ENCODE assay signal across 19 cellular contexts in genomic region chr2:144143294-144144092, GRCh38.
DNase-seq lines count a peak whose midpoint lies in the region; ATAC-seq and TF ChIP-seq lines count a peak whose summit lies in the region.
"Had no signal": no experiment of that assay in that cellular context is flagged by ENCODE, and none has a peak within 500 bp of the region (broad histone marks: within the 10 kb centered on the region; RNA-seq: fewer than 3 reads in every experiment).

No MANE protein-coding gene starts in this region.

- no TSS peak for BruUV-seq in IMR-90 (replicated peaks; lab: Mats Ljungman, UMichigan)

- dilution Hi-C loops in IMR-90 (cut with HindIII; ENCODE audit: low sequenced_read_pairs, unreplicated experiment), result no loop called here

- H2AFZ ChIP-seq in IMR-90 (replicated peaks; ENCODE audit: low read length, poor library complexity), result no peak overlapping the region
- H2AFZ ChIP-seq: PC-9 had no signal

- H2BK120ac ChIP-seq in IMR-90 (ENCODE audit: low read depth, low read length), result no peak overlapping the region

- TF ChIP-seq RAD21 in IMR-90 (IDR thresholded peaks at IDR 0.05; ENCODE audit: low read length), result no peak

- no peaks in the 10 kb centered on the region for H3K27me3 ChIP-seq in IMR-90 (ENCODE audit: control insufficient read depth, insufficient read depth, low read length)
- H3K27me3 ChIP-seq: BLaER1 treated with 17β-estradiol and CSF1 and Interleukin-3, amounts not matched to agents 10 nM and 100 nM; transverse colon had no signal

- WGBS in IMR-90 (ENCODE audit: extremely low coverage in 2 of 2, insufficient read length in 1 of 2), 2 experiments, result no CpG with 5 or more reads among the region's 4 CpGs

- in situ Hi-C loops in IMR-90 (cut with MboI; ENCODE audit: low sequenced_read_pairs), result no loop called here

- H3K36me3 ChIP-seq in IMR-90 (ENCODE audit: control insufficient read depth, insufficient read depth, low read length), result no peaks in the 10 kb centered on the region
- H3K36me3 ChIP-seq: BLaER1 treated with 17β-estradiol and CSF1 and Interleukin-3, amounts not matched to agents 10 nM and 100 nM; transverse colon had no signal

- no peak overlapping the region for H3K27ac ChIP-seq in IMR-90 (ENCODE audit: insufficient read depth, low read length)
- H3K27ac ChIP-seq: PC-9 had no signal

- no peak overlapping the region for H2BK15ac ChIP-seq in IMR-90 (ENCODE audit: low read depth, low read length)

- H3K4me2 ChIP-seq in IMR-90 (ENCODE audit: low read depth, low read length), result no peak overlapping the region
- H3K4me2 ChIP-seq: PC-9 had no signal

- no peak for DNase-seq in IMR-90
- DNase-seq in OCI-M1 (lab: John Stamatoyannopoulos, UW), result peak; percentile 83
- peak; percentile 40 for DNase-seq in globus pallidus (ENCODE audit: low spot score)
- no peak for DNase-seq in sciatic nerve (ENCODE audit: low spot score)
- no peak for DNase-seq in inferior parietal cortex (ENCODE audit: extremely low spot score)
- no peak for DNase-seq in middle frontal gyrus (ENCODE audit: extremely low spot score, low spot score)
- DNase-seq: activated CD4-positive, alpha-beta T cell treated with anti-CD3 and anti-CD28 coated beads for 48 hours; activated naive CD8-positive, alpha-beta T cell treated with anti-CD3 and anti-CD28 coated beads, Interleukin-2, amount 50 U/mL, for 24 hours; activated T-cell treated with anti-CD3 and anti-CD28 coated beads, Interleukin-2, amount 50 U/mL, for 4 hours; DND-41; kidney; MM.1S; NCI-H2171 treated with DMSO at 0.1 percent for 48 hours; PC-9; T-helper 17 cell; transverse colon had no signal

- no peaks in the 10 kb centered on the region for H3K9me3 ChIP-seq in IMR-90 (ENCODE audit: control insufficient read depth, insufficient read depth, low read length)
- H3K9me3 ChIP-seq: BLaER1 treated with 17β-estradiol and CSF1 and Interleukin-3, amounts not matched to agents 10 nM and 100 nM; transverse colon had no signal

- H3K14ac ChIP-seq in IMR-90 (replicated peaks; ENCODE audit: low read depth, low read length), result 0 out of 2 replicates have a peak overlapping the region, but pooled peaks have one; percentile 3

- no peak overlapping the region for H4K5ac ChIP-seq in IMR-90 (ENCODE audit: low read depth, low read length)

- no peaks in the 10 kb centered on the region for H3K79me1 ChIP-seq in IMR-90 (ENCODE audit: low read depth in 1 of 2, low read length in 2 of 2)

- POLR2A ChIA-PET in IMR-90 (lab: Charles Lee; ENCODE audit: unreplicated experiment), result no interaction called here

- no peak overlapping the region for H2AK5ac ChIP-seq in IMR-90 (ENCODE audit: low read depth, low read length)

- no peaks in the 10 kb centered on the region; the same call in 1 of the 2 replicates for H3K9me1 ChIP-seq in IMR-90 (ENCODE audit: insufficient read depth, low read length)

- H3K4ac ChIP-seq in IMR-90 (ENCODE audit: low read depth, low read length), result no peak overlapping the region

- H3K4me3 ChIP-seq in IMR-90 (ENCODE audit: insufficient read depth, low read depth, low read length), result no peak overlapping the region
- H3K4me3 ChIP-seq: BLaER1 treated with 17β-estradiol and CSF1 and Interleukin-3, amounts not matched to agents 10 nM and 100 nM; PC-9; transverse colon had no signal

- ATAC-seq in IMR-90 (ENCODE audit: low read depth), result no peak
- ATAC-seq in sciatic nerve, result peak; percentile 53
- no peak for ATAC-seq in GM19467 (IDR thresholded peaks at IDR 0.05; ENCODE audit: unreplicated experiment)
- ATAC-seq in HG02870 (IDR thresholded peaks at IDR 0.05; ENCODE audit: unreplicated experiment), result no peak
- ATAC-seq: activated naive CD8-positive, alpha-beta T cell treated with anti-CD3 and anti-CD28 coated beads, Interleukin-2, amount 50 U/mL, for 24 hours; activated T-cell treated with anti-CD3 and anti-CD28 coated beads, Interleukin-2, amount 50 U/mL, for 4 hours; T-helper 17 cell had no signal

- H3K4me1 ChIP-seq in IMR-90 (ENCODE audit: control insufficient read depth, insufficient read depth, low read length), result peaks cover 2% of the 10 kb centered on the region; the same call in 1 of the 2 replicates

- intact Hi-C loops in IMR-90 (cut with micrococcal nuclease) (no loop called here), sciatic nerve (cut with DNase I) (no loop called here)

- no peak overlapping the region for H2BK5ac ChIP-seq in IMR-90 (ENCODE audit: low read depth, low read length, poor library complexity, severe bottlenecking)

- TF ChIP-seq CTCF in IMR-90 (conservative IDR thresholded peaks at IDR 0.05; ENCODE audit: low read depth, low read length), result no peak

- no peak for TF ChIP-seq POLR2A in IMR-90 (IDR thresholded peaks at IDR 0.05; ENCODE audit: low read depth, low read length)

- no peak overlapping the region; the same call in 1 of the 2 replicates for H3K18ac ChIP-seq in IMR-90 (ENCODE audit: low read depth, low read length)

- H4K8ac ChIP-seq in IMR-90 (ENCODE audit: low read depth in 2 of 2, low read length in 2 of 2), result no peak overlapping the region

- CTCF ChIA-PET in IMR-90 (lab: Yijun Ruan, JAX), result no interaction called here

- H4K20me1 ChIP-seq in IMR-90 (ENCODE audit: insufficient read depth, low read length), result no peaks in the 10 kb centered on the region
- H4K20me1 ChIP-seq: BLaER1 treated with 17β-estradiol and CSF1 and Interleukin-3, amounts not matched to agents 10 nM and 100 nM had no signal

- H3K23ac ChIP-seq in IMR-90 (ENCODE audit: low read depth, low read length), result no peak overlapping the region

- no peak overlapping the region for H2AK9ac ChIP-seq in IMR-90 (replicated peaks; ENCODE audit: low read depth, low read length, poor library complexity)

- no peak overlapping the region for H3K56ac ChIP-seq in IMR-90 (ENCODE audit: extremely low read depth, insufficient read depth, low read length)

- H2BK20ac ChIP-seq in IMR-90 (ENCODE audit: low read depth, low read length), result no peak overlapping the region

- H3K9ac ChIP-seq in IMR-90 (ENCODE audit: low read depth, low read length), result no peak overlapping the region

- no peak overlapping the region for H4K91ac ChIP-seq in IMR-90 (ENCODE audit: insufficient read depth, low read depth, low read length)

TF ChIP-seq in IMR-90, 13 proteins besides CTCF, POLR2A, EP300 and RAD21:
- TF ChIP-seq BHLHE40 (IDR thresholded peaks at IDR 0.05; ENCODE audit: low read depth, low read length) (no peak), MAFK (IDR thresholded peaks at IDR 0.05; ENCODE audit: low read depth, low read length) (peak; percentile 73)

Comparison
In these comparisons a context has a peak if more than half of its experiments do, and no peak if none do; other contexts are left out.
1. DNase-seq: peak in OCI-M1 (single experiment) and globus pallidus (single experiment); none in IMR-90 (single experiment), sciatic nerve (single experiment), inferior parietal cortex (single experiment) and middle frontal gyrus (single experiment).